1 cellular context compared by ENCODE assay signal in genomic region chr9:38057416-38058195, GRCh38.
TF ChIP-seq lines count a peak whose summit lies in the region.

No MANE protein-coding gene starts in this region.

TF ChIP-seq in GM12878, 131 proteins besides CTCF, POLR2A, EP300 and RAD21 (continued from another document):
- TF ChIP-seq REST (IDR thresholded peaks at IDR 0.05; ENCODE audit: low read depth, low read length) = no peak
- no peak for TF ChIP-seq ELK1 (IDR thresholded peaks at IDR 0.05; ENCODE audit: low read depth, low read length)
